ENCODE assay signal across 8 cellular contexts in genomic region chr14:40197344-40197743, GRCh38.
"Had no signal": no experiment of that assay in that cellular context is flagged by ENCODE, and none has a peak within 500 bp of the region (broad histone marks: within the 10 kb centered on the region; RNA-seq: fewer than 3 reads in every experiment).

No MANE protein-coding gene starts in this region.

- H3K4me3 ChIP-seq: GM23248, HAP-1 had no signal

- ATAC-seq: HCT116 had no signal

- H3K9me3 ChIP-seq: HAP-1 had no signal

- H3K27ac ChIP-seq: GM23248 had no signal

- FAIRE-seq: HTR-8/SVneo had no signal

- DNase-seq: GM23248, GOT3, H7, HFFc6, IMR-90 had no signal

- H3K4me1 ChIP-seq: HAP-1 had no signal

- H3K36me3 ChIP-seq: HAP-1 had no signal

- H3K27ac Mint-ChIP-seq: HFFc6 had no signal

- H2AFZ ChIP-seq: GM23248 had no signal

- H3K4me3 Mint-ChIP-seq: HFFc6 had no signal

- H3K9ac ChIP-seq: GM23248 had no signal
